In the genomic region with DNA sequence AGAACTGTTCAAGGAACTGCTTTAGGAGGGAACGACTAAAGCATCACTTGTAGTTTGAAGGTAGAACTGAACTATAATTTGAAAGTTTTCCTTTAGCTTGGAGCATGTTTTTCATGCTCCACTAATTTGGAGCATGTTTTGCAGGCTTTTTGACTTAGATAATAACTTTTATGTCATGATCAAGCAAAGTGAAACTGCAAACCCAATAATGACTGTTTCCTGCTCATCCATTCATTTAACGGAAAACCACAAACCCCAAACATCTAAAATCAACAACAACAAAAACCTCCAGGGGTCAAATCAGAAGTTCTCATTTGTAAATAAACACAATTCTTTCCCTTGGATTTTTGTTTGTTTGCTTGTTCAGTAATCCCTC, we compare ENCODE assay signal across 12 cellular contexts. TPM values are rescaled to one million over a fixed set of nuclear protein-coding genes. Genes with fewer than 3 reads are reported as not detected.
DNase-seq lines count a peak whose midpoint lies in the region; ATAC-seq, FAIRE-seq and TF ChIP-seq lines count a peak whose summit lies in the region.
"Had no signal": no experiment of that assay in that cellular context is flagged by ENCODE, and none has a peak within 500 bp of the region (broad histone marks: within the 10 kb centered on the region; RNA-seq: fewer than 3 reads in every experiment).

No MANE protein-coding gene starts in this region.

- no peak overlapping the region for H3K4me3 Mint-ChIP-seq in activated naive CD4-positive, alpha-beta T cell treated with anti-CD3 and anti-CD28 coated beads, Interleukin-2, amount 10 ng/mL, durations not matched to agents 7 days and 5 days

- no peaks in the 10 kb centered on the region for H3K36me3 ChIP-seq in suprapubic skin
- no peaks in the 10 kb centered on the region for H3K36me3 ChIP-seq in small intestine (ENCODE audit: control insufficient read depth in 2 of 2, insufficient read depth in 2 of 2, low read length in 2 of 2)

- no peak for TF ChIP-seq EP300 in suprapubic skin (IDR thresholded peaks at IDR 0.05)

- H3K4me1 ChIP-seq in suprapubic skin (peaks cover 25% of the 10 kb centered on the region), small intestine (ENCODE audit: control insufficient read depth in 2 of 2, insufficient read depth in 1 of 2, low read depth in 1 of 2, low read length in 1 of 2) (peaks cover 0 to 4% of the 10 kb centered on the region in 2 donors)

- H3K27ac Mint-ChIP-seq in activated naive CD4-positive, alpha-beta T cell treated with anti-CD3 and anti-CD28 coated beads, Interleukin-2, amount 10 ng/mL, durations not matched to agents 7 days and 5 days, result peak overlapping the region; percentile 38

- no peak for TF ChIP-seq POLR2A in suprapubic skin (IDR thresholded peaks at IDR 0.05)

- H3K4me3 ChIP-seq in suprapubic skin (peak overlapping the region; percentile 28), small intestine (ENCODE audit: low read depth in 1 of 2, low read length in 2 of 2) (no peak overlapping the region)
- H3K4me3 ChIP-seq: coronary artery had no signal

- CTCF ChIA-PET in activated naive CD4-positive, alpha-beta T cell treated with anti-CD3 and anti-CD28 coated beads, Interleukin-2, amount 10 ng/mL, durations not matched to agents 7 days and 5 days (lab: Charles Lee), result no interaction called here

- H3K9me3 Mint-ChIP-seq in activated naive CD4-positive, alpha-beta T cell treated with anti-CD3 and anti-CD28 coated beads, Interleukin-2, amount 10 ng/mL, durations not matched to agents 7 days and 5 days, result peaks cover 4% of the 10 kb centered on the region

- FAIRE-seq in islet of Langerhans (lab: Jason Lieb, UNC) (peak; percentile 21), small intestine (lab: Jason Lieb, UNC) (no peak)

- peaks cover 16% of the 10 kb centered on the region for H3K4me1 Mint-ChIP-seq in activated naive CD4-positive, alpha-beta T cell treated with anti-CD3 and anti-CD28 coated beads, Interleukin-2, amount 10 ng/mL, durations not matched to agents 7 days and 5 days

- no peak for TF ChIP-seq CTCF in suprapubic skin (IDR thresholded peaks at IDR 0.05)

- peaks cover 22% of the 10 kb centered on the region for H3K36me3 Mint-ChIP-seq in activated naive CD4-positive, alpha-beta T cell treated with anti-CD3 and anti-CD28 coated beads, Interleukin-2, amount 10 ng/mL, durations not matched to agents 7 days and 5 days

- ATAC-seq in HG02588 (IDR thresholded peaks at IDR 0.05; ENCODE audit: unreplicated experiment), result no peak

- peaks cover 100% of the 10 kb centered on the region for H3K27me3 ChIP-seq in suprapubic skin
- peaks cover 5 to 61% of the 10 kb centered on the region in 2 donors for H3K27me3 ChIP-seq in small intestine (ENCODE audit: control insufficient read depth in 2 of 2, insufficient read depth in 2 of 2, low read length in 2 of 2)

- peaks cover 62% of the 10 kb centered on the region for H3K27me3 Mint-ChIP-seq in activated naive CD4-positive, alpha-beta T cell treated with anti-CD3 and anti-CD28 coated beads, Interleukin-2, amount 10 ng/mL, durations not matched to agents 7 days and 5 days

- WGBS in suprapubic skin, result 15% methylated on average over 2 of the region's 2 CpGs
- 9 to 15% (median 9%) methylated on average over 2 of the region's 2 CpGs for WGBS in small intestine, 3 donors

- H3K9me3 ChIP-seq in suprapubic skin (no peaks in the 10 kb centered on the region), small intestine (ENCODE audit: control insufficient read depth, low read depth) (no peaks in the 10 kb centered on the region)

- H3K27ac ChIP-seq in suprapubic skin (no peak overlapping the region), small intestine (ENCODE audit: low read depth in 1 of 2, low read length in 1 of 2) (no peak overlapping the region)
- H3K27ac ChIP-seq: coronary artery had no signal

- DNase-seq in activated naive CD4-positive, alpha-beta T cell treated with anti-CD3 and anti-CD28 coated beads, Interleukin-2, amount 10 ng/mL, durations not matched to agents 7 days and 5 days, result no peak
- no peak for DNase-seq in activated naive CD4-positive, alpha-beta T cell treated with Interleukin-2 at 50 U/mL for 16 hours
- peak; percentile 30 for DNase-seq in OCI-M1 (lab: John Stamatoyannopoulos, UW)
- DNase-seq in suprapubic skin (ENCODE audit: low spot score in 2 of 2), result no peak
- no peak for DNase-seq in small intestine
- no peak for DNase-seq in SIG-M5 treated with dmso at 0.1 percent for 504 hours (lab: John Stamatoyannopoulos, UW; ENCODE audit: unreplicated experiment)
- DNase-seq: kidney glomerular epithelial cell, NCI-H2171 had no signal

RNA-seq across cellular contexts. Expression of gene SIM1, which starts 2.8 kb away (rescaled TPM):
- total RNA-seq in suprapubic skin, result under 1 TPM; 0.18 to 0.72 (median 0.42) TPM
- not detected for polyA plus RNA-seq in small intestine
- total RNA-seq: fibroblast of villous mesenchyme had no signal
